31 cellular contexts compared by ENCODE assay signal in the genomic region with DNA sequence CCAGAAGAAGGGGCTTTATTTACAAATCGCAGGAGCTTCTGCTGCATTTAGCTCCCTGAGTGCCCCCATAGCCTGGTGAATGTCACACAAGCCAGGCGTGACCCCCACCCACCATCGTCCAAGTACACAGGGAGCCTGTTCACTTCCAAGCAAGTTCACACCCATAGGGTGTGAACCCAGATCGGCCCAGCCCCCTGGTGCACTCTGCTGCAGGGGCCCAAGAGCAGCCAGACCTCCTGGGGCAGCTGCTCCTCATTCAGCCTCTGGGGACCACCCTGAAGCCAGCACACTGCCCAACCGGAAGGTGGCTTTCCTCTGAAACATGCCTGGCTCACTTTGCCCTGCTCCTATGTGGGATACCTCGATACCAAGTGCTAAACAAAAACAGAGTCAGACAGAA.
DNase-seq lines count a peak whose midpoint lies in the region; ATAC-seq, FAIRE-seq and TF ChIP-seq lines count a peak whose summit lies in the region.
"Had no signal": no experiment of that assay in that cellular context is flagged by ENCODE, and none has a peak within 500 bp of the region (broad histone marks: within the 10 kb centered on the region; RNA-seq: fewer than 3 reads in every experiment).

No MANE protein-coding gene starts in this region.

- no peak for TF ChIP-seq CTCF in HepG2 (CRISPR knock-in tag; IDR thresholded peaks at IDR 0.05)
- no peak for TF ChIP-seq CTCF in sigmoid colon (IDR thresholded peaks at IDR 0.05)

- H2BK5ac ChIP-seq in mesendoderm (ENCODE audit: low read length), result no peak overlapping the region

- in situ Hi-C loops in HepG2 (cut with HindIII; ENCODE audit: extremely low pct_ligation_motif_present, low pct_unique_long_range_greater_than_20kb), result no loop called here

- peaks cover 13% of the 10 kb centered on the region for H3K4me1 Mint-ChIP-seq in T-helper 17 cell
- peaks cover 14% of the 10 kb centered on the region for H3K4me1 Mint-ChIP-seq in stimulated activated memory B cell treated with anti-CD40 and anti-IgM and Interleukin-4, amounts not matched to agents 10 μg/mL and 1 μg/mL and 100 μg/mL, for 72 hours
- H3K4me1 Mint-ChIP-seq: mesothelial cell of epicardium had no signal

- H3K27me3 Mint-ChIP-seq in T-helper 17 cell, result no peaks in the 10 kb centered on the region
- peaks cover 32% of the 10 kb centered on the region for H3K27me3 Mint-ChIP-seq in stimulated activated memory B cell treated with anti-CD40 and anti-IgM and Interleukin-4, amounts not matched to agents 10 μg/mL and 1 μg/mL and 100 μg/mL, for 72 hours
- H3K27me3 Mint-ChIP-seq: central memory CD8-positive, alpha-beta T cell; progenitor cell of endocrine pancreas; stimulated activated naive CD8-positive, alpha-beta T cell treated with anti-CD3 and anti-CD28 coated beads, Interleukin-15, amount 100 ng/mL, for 72 hours; type B pancreatic cell had no signal

- no peaks in the 10 kb centered on the region for H3K9me3 ChIP-seq in BLaER1 treated with 17β-estradiol and CSF1 and Interleukin-3, amounts not matched to agents 10 nM and 100 nM (replicated peaks in 1 of 11)
- H3K9me3 ChIP-seq in T-helper 17 cell (ENCODE audit: control insufficient read depth, low read length, poor library complexity, severe bottlenecking) (no peaks in the 10 kb centered on the region), HepG2 (ENCODE audit: low read length) (no peaks in the 10 kb centered on the region), sigmoid colon (no peaks in the 10 kb centered on the region)
- H3K9me3 ChIP-seq: gastrocnemius medialis, SJSA1 had no signal

- H3K27ac Mint-ChIP-seq in T-helper 17 cell, result peak overlapping the region; percentile 96
- H3K27ac Mint-ChIP-seq in stimulated activated memory B cell treated with anti-CD40 and anti-IgM and Interleukin-4, amounts not matched to agents 10 μg/mL and 1 μg/mL and 100 μg/mL, for 72 hours, result no peak overlapping the region
- H3K27ac Mint-ChIP-seq: activated CD8-positive, alpha-beta T cell treated with anti-CD3 and anti-CD28 coated beads, Interleukin-2, amount 10 ng/mL, durations not matched to agents 7 days and 5 days; HFFc6; mesothelial cell of epicardium; progenitor cell of endocrine pancreas; stimulated activated naive CD8-positive, alpha-beta T cell treated with anti-CD3 and anti-CD28 coated beads, Interleukin-15, amount 100 ng/mL, for 72 hours; type B pancreatic cell had no signal

- H3K4ac ChIP-seq in mesendoderm (ENCODE audit: low read depth, low read length), result no peak overlapping the region

- ATAC-seq in T-helper 17 cell, result no peak
- ATAC-seq in HepG2, result no peak; the same call in 2 of the 3 replicates
- no peak for ATAC-seq in stimulated activated memory B cell treated with anti-CD40 and anti-IgM and Interleukin-4, amounts not matched to agents 10 μg/mL and 1 μg/mL and 100 μg/mL, for 72 hours
- ATAC-seq: activated CD8-positive, alpha-beta T cell treated with anti-CD3 and anti-CD28 coated beads, Interleukin-2, amount 10 ng/mL, durations not matched to agents 7 days and 5 days; gastrocnemius medialis; stimulated activated naive CD8-positive, alpha-beta T cell treated with anti-CD3 and anti-CD28 coated beads, Interleukin-15, amount 100 ng/mL, for 72 hours had no signal

- TF ChIP-seq RAD21 in HepG2 (CRISPR knock-in tag; IDR thresholded peaks at IDR 0.05), result no peak

- H4K5ac ChIP-seq in mesendoderm (ENCODE audit: low read length), result no peak overlapping the region

- DNase-seq in T-helper 17 cell (no peak), HepG2 (ENCODE audit: low spot score) (no peak), sigmoid colon (peak; percentile 65), mesendoderm (no peak), 8988T (no peak), D341Med (ENCODE audit: low spot score) (no peak)
- DNase-seq: ACHN; activated CD4-positive, CD25-positive, alpha-beta regulatory T cell treated with anti-CD3 and anti-CD28 coated beads, Interleukin-2, amount 50 U/mL, for 72 hours; activated CD8-positive, alpha-beta T cell treated with anti-CD3 and anti-CD28 coated beads, Interleukin-2, amount 10 ng/mL, durations not matched to agents 7 days and 5 days; activated gamma-delta T cell; dermis blood vessel endothelial cell; DND-41; gastrocnemius medialis; GM23248; HFFc6; KBM-7; NCI-H2081 treated with DMSO at 0.1 percent for 48 hours; NCI-H446; NCI-H774; stimulated activated naive CD8-positive, alpha-beta T cell treated with anti-CD3 and anti-CD28 coated beads, Interleukin-15, amount 100 ng/mL, for 72 hours had no signal

- H4K20me1 ChIP-seq in BLaER1 treated with 17β-estradiol and CSF1 and Interleukin-3, amounts not matched to agents 10 nM and 100 nM, result no peaks in the 10 kb centered on the region
- H4K20me1 ChIP-seq in HepG2 (ENCODE audit: insufficient read depth, low read length), result no peaks in the 10 kb centered on the region

- intact Hi-C loops in HepG2 (cut with micrococcal nuclease; ENCODE audit: unreplicated experiment), result no loop called here
- intact Hi-C loops in sigmoid colon (cut with DNase I), result loop anchor here (1.0 kb wide), 1 partner anchor 94 kb away; no protein-coding TSS in a partner anchor

- BruUV-seq in HepG2 (replicated peaks; lab: Mats Ljungman, UMichigan), result no TSS peak

- FAIRE-seq in HepG2 (lab: Jason Lieb, UNC), result no peak
- FAIRE-seq: astrocyte, HTR-8/SVneo, islet of Langerhans had no signal

- TF ChIP-seq POLR2A in HepG2 (IDR thresholded peaks at IDR 0.05; ENCODE audit: insufficient read depth in 1 of 2, low read depth in 2 of 2, low read length in 2 of 2), result no peak
- TF ChIP-seq POLR2A in sigmoid colon (IDR thresholded peaks at IDR 0.05), result no peak

- H2AFZ ChIP-seq in HepG2 (ENCODE audit: low read length), result no peak overlapping the region
- H2AFZ ChIP-seq: GM23248 had no signal

- no peak overlapping the region for H4K8ac ChIP-seq in mesendoderm (ENCODE audit: low read depth, low read length)

- no peaks in the 10 kb centered on the region for H3K36me3 ChIP-seq in BLaER1 treated with 17β-estradiol and CSF1 and Interleukin-3, amounts not matched to agents 10 nM and 100 nM
- no peaks in the 10 kb centered on the region for H3K36me3 ChIP-seq in HepG2 (replicated peaks in 1 of 2; ENCODE audit: control insufficient read depth in 1 of 2, insufficient read depth in 2 of 2, low read length in 2 of 2)
- H3K36me3 ChIP-seq in sigmoid colon, result peaks cover 0 to 51% (median 12%) of the 10 kb centered on the region in 4 donors
- H3K36me3 ChIP-seq in mesendoderm (ENCODE audit: control insufficient read depth, insufficient read depth, low read length), result peaks cover 1% of the 10 kb centered on the region
- H3K36me3 ChIP-seq: gastrocnemius medialis, SJSA1 had no signal

- CTCF ChIA-PET in HepG2 (lab: Yijun Ruan, JAX; ENCODE audit: low intra/inter-chr PET ratio, low total read pairs), result no interaction called here

- POLR2A ChIA-PET in HepG2 (lab: Yijun Ruan, JAX), result interaction anchor here (1.0 kb wide), 1 partner anchor 11 kb away, joined by 3 read pairs; no protein-coding TSS in a partner anchor

- no peak overlapping the region for H3K4me3 ChIP-seq in BLaER1 treated with 17β-estradiol and CSF1 and Interleukin-3, amounts not matched to agents 10 nM and 100 nM
- no peak overlapping the region for H3K4me3 ChIP-seq in HepG2 (replicated peaks in 1 of 3; ENCODE audit: insufficient read depth in 1 of 3, low read depth in 2 of 3, low read length in 3 of 3)
- H3K4me3 ChIP-seq in sigmoid colon, result no peak overlapping the region
- H3K4me3 ChIP-seq in mesendoderm (ENCODE audit: low read length), result no peak overlapping the region
- H3K4me3 ChIP-seq: gastrocnemius medialis, GM23248, SJSA1 had no signal

- TF ChIP-seq EP300 in HepG2 (IDR thresholded peaks at IDR 0.05; ENCODE audit: low read depth in 2 of 2, low read length in 2 of 2) (no peak), HepG2 (CRISPR knock-in tag; IDR thresholded peaks at IDR 0.05; ENCODE audit: borderline replicate concordance) (no peak), sigmoid colon (IDR thresholded peaks at IDR 0.05) (no peak)

- no peak overlapping the region for H3K23ac ChIP-seq in mesendoderm (ENCODE audit: low read length)

- no peak overlapping the region for H3K18ac ChIP-seq in mesendoderm (ENCODE audit: low read length)

- H2BK120ac ChIP-seq in mesendoderm (ENCODE audit: low read depth, low read length), result no peak overlapping the region

- H3K4me3 Mint-ChIP-seq in T-helper 17 cell, result no peak overlapping the region
- no peak overlapping the region for H3K4me3 Mint-ChIP-seq in stimulated activated memory B cell treated with anti-CD40 and anti-IgM and Interleukin-4, amounts not matched to agents 10 μg/mL and 1 μg/mL and 100 μg/mL, for 72 hours
- H3K4me3 Mint-ChIP-seq: activated CD8-positive, alpha-beta T cell treated with anti-CD3 and anti-CD28 coated beads, Interleukin-2, amount 10 ng/mL, durations not matched to agents 7 days and 5 days; central memory CD8-positive, alpha-beta T cell; HFFc6; mesothelial cell of epicardium; neural crest cell; stimulated activated naive CD8-positive, alpha-beta T cell treated with anti-CD3 and anti-CD28 coated beads, Interleukin-15, amount 100 ng/mL, for 72 hours; type B pancreatic cell had no signal

- H2BK15ac ChIP-seq in mesendoderm (replicated peaks; ENCODE audit: low read depth), result no peak overlapping the region

- peaks cover 0 to 11% (median 0%) of the 10 kb centered on the region in 11 experiments; a peak in 5 of 22 replicates for H3K27me3 ChIP-seq in BLaER1 treated with 17β-estradiol and CSF1 and Interleukin-3, amounts not matched to agents 10 nM and 100 nM
- H3K27me3 ChIP-seq in HepG2 (ENCODE audit: control insufficient read depth in 1 of 2, insufficient read depth in 2 of 2, low read length in 2 of 2), result no peaks in the 10 kb centered on the region
- H3K27me3 ChIP-seq in sigmoid colon, result no peaks in the 10 kb centered on the region
- H3K27me3 ChIP-seq in mesendoderm (ENCODE audit: insufficient read depth, low read length, poor library complexity), result no peaks in the 10 kb centered on the region
- H3K27me3 ChIP-seq: gastrocnemius medialis, SJSA1 had no signal

- peak overlapping the region in 8 of 11 experiments; percentile 1 to 94 (median 23); a peak in 8 of 22 replicates for H3K27ac ChIP-seq in BLaER1 treated with 17β-estradiol and CSF1 and Interleukin-3, amounts not matched to agents 10 nM and 100 nM
- no peak overlapping the region for H3K27ac ChIP-seq in HepG2 (ENCODE audit: extremely low read length, insufficient read depth, low read length)
- H3K27ac ChIP-seq in sigmoid colon, result peak overlapping the region; percentile 79 to 85 (median 84)
- H3K27ac ChIP-seq in mesendoderm (ENCODE audit: low read depth, low read length), result no peak overlapping the region
- H3K27ac ChIP-seq: gastrocnemius medialis, GM23248, SJSA1 had no signal

- no peak overlapping the region for H3K56ac ChIP-seq in mesendoderm (ENCODE audit: low read length)

- WGBS in HepG2 (ENCODE audit: low lambda C conversion rate), result 90% methylated on average over 6 of the region's 6 CpGs
- WGBS in sigmoid colon, 2 donors, result 47 to 65% methylated on average over 6 of the region's 6 CpGs
- no CpG with 5 or more reads among the region's 6 CpGs for WGBS in mesendoderm (ENCODE audit: extremely low coverage, insufficient coverage, low lambda C conversion rate)

- H3K9ac ChIP-seq in BLaER1 treated with 17β-estradiol and CSF1 and Interleukin-3, amounts not matched to agents 10 nM and 100 nM, result peak overlapping the region in 3 of 11 experiments; percentile 8 to 22 (median 9); a peak in 4 of 22 replicates
- H3K9ac ChIP-seq in HepG2 (ENCODE audit: insufficient read depth, low read depth, low read length) (no peak overlapping the region), mesendoderm (ENCODE audit: low read length) (no peak overlapping the region)
- H3K9ac ChIP-seq: GM23248 had no signal

- H3K4me1 ChIP-seq in BLaER1 treated with 17β-estradiol and CSF1 and Interleukin-3, amounts not matched to agents 10 nM and 100 nM, result peaks cover 42 to 66% (median 61%) of the 10 kb centered on the region in 10 experiments
- H3K4me1 ChIP-seq in HepG2 (ENCODE audit: insufficient read depth, low read length), result peaks cover 10% of the 10 kb centered on the region
- peaks cover 0 to 68% (median 54%) of the 10 kb centered on the region in 4 donors for H3K4me1 ChIP-seq in sigmoid colon
- H3K4me1 ChIP-seq in mesendoderm (ENCODE audit: control insufficient read depth, low read depth, low read length), result no peaks in the 10 kb centered on the region
- H3K4me1 ChIP-seq: gastrocnemius medialis, SJSA1 had no signal

- no peaks in the 10 kb centered on the region for H3K9me3 Mint-ChIP-seq in stimulated activated memory B cell treated with anti-CD40 and anti-IgM and Interleukin-4, amounts not matched to agents 10 μg/mL and 1 μg/mL and 100 μg/mL, for 72 hours
- H3K9me3 Mint-ChIP-seq: central memory CD8-positive, alpha-beta T cell; HFFc6; mesothelial cell of epicardium; neural crest cell; stimulated activated naive CD8-positive, alpha-beta T cell treated with anti-CD3 and anti-CD28 coated beads, Interleukin-15, amount 100 ng/mL, for 72 hours; type B pancreatic cell had no signal

- no peaks in the 10 kb centered on the region for H3K79me2 ChIP-seq in HepG2 (ENCODE audit: insufficient read depth, low read length)
- no peaks in the 10 kb centered on the region for H3K79me2 ChIP-seq in mesendoderm (ENCODE audit: control insufficient read depth, insufficient read depth, low read length)

- H3K36me3 Mint-ChIP-seq in T-helper 17 cell (ENCODE audit: low read depth), result peaks cover 2% of the 10 kb centered on the region
- H3K36me3 Mint-ChIP-seq in stimulated activated memory B cell treated with anti-CD40 and anti-IgM and Interleukin-4, amounts not matched to agents 10 μg/mL and 1 μg/mL and 100 μg/mL, for 72 hours, result no peaks in the 10 kb centered on the region
- H3K36me3 Mint-ChIP-seq: type B pancreatic cell had no signal

- H3K4me2 ChIP-seq in BLaER1 treated with 17β-estradiol and CSF1 and Interleukin-3, amounts not matched to agents 10 nM and 100 nM, result peak overlapping the region; percentile 11 to 98 (median 89); a peak in 20 of 22 replicates
- H3K4me2 ChIP-seq in HepG2 (ENCODE audit: low read depth, low read length) (no peak overlapping the region), mesendoderm (ENCODE audit: low read length) (no peak overlapping the region)

- H3K79me1 ChIP-seq in mesendoderm (ENCODE audit: low read length), result no peaks in the 10 kb centered on the region

- H2AK5ac ChIP-seq in mesendoderm (ENCODE audit: low read length), result no peak overlapping the region

Comparison
In these comparisons a context has a peak if more than half of its experiments do, and no peak if none do; other contexts are left out.
1. H3K27ac ChIP-seq: peak in BLaER1 treated with 17β-estradiol and CSF1 and Interleukin-3, amounts not matched to agents 10 nM and 100 nM (8 of 11) and sigmoid colon (4 of 4); none in HepG2 (single experiment) and mesendoderm (single experiment).
2. H3K4me2 ChIP-seq: peak in BLaER1 treated with 17β-estradiol and CSF1 and Interleukin-3, amounts not matched to agents 10 nM and 100 nM (11 of 11); none in HepG2 (single experiment) and mesendoderm (single experiment).